In the genomic region with DNA sequence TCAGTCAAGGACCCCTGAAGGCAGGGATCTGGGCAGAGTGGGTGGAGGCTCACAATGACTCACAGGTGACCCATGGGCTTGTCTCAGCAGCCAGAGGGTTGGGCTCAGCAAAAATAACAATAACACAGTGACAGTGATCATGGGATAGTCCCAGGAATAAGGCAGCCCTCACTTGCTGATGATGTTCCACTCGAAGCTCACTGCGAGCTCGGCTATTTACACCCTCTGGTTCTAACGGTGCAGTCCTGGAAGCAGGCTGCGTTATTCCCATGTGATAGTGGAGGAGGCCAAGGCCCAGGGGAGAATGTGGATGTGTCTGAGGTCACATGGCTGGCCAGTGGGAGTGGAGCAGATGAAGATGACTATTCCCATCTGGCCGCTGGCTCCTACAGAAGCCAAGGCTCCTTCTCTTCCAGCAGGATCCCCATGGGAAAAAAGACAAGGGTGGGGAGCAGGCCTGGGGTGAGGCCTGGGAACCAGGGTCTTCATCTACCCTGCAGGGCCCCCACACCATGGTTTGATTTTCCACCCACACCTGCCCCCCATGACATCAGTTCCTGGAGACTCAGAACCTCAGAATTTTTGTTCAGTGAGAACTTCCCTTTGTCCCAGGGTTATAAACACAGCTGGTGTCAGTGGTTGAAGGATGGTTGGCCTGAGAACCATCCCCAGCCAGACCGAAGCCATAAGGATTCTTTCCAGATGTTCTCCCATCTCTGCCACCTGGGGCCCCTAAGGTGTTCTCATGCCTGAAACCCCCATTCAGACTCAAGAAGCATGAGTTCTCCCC, we compare ENCODE assay signal across 18 cellular contexts. TPM values are rescaled to one million over a fixed set of nuclear protein-coding genes. Genes with fewer than 3 reads are reported as not detected.
DNase-seq lines count a peak whose midpoint lies in the region; ATAC-seq, FAIRE-seq and TF ChIP-seq lines count a peak whose summit lies in the region.
"Had no signal": no experiment of that assay in that cellular context is flagged by ENCODE, and none has a peak within 500 bp of the region (broad histone marks: within the 10 kb centered on the region; RNA-seq: fewer than 3 reads in every experiment).

No MANE protein-coding gene starts in this region.

- TF ChIP-seq CTCF in astrocyte (IDR thresholded peaks at IDR 0.05; ENCODE audit: insufficient read depth, low read depth, low read length): no peak

- H2AFZ ChIP-seq in astrocyte (ENCODE audit: low read depth, low read length): no peak overlapping the region
- H2AFZ ChIP-seq: hepatocyte had no signal

- DNase-seq in A172 (ENCODE audit: low spot score) (peak; percentile 39), GM04504 (ENCODE audit: low read depth) (peak; percentile 19), astrocyte (ENCODE audit: low read depth) (peak; percentile 9), kidney tubule cell (ENCODE audit: low spot score) (peak; percentile 17), OCI-M2 (lab: John Stamatoyannopoulos, UW; ENCODE audit: unreplicated experiment) (no peak), NCI-H2196 (lab: John Stamatoyannopoulos, UW; ENCODE audit: unreplicated experiment) (no peak)
- DNase-seq in activated CD4-positive, alpha-beta T cell treated with anti-CD3 and anti-CD28 coated beads, Interleukin-2, amount 10 ng/mL, durations not matched to agents 24 days and 14 days: no peak
- DNase-seq: ACHN; activated naive CD4-positive, alpha-beta T cell; CD8-positive, alpha-beta T cell; NCI-H187 treated with DMSO at 0.1 percent for 48 hours; upper lobe of right lung had no signal

- peaks cover 49% of the 10 kb centered on the region for H3K27me3 Mint-ChIP-seq in astrocyte (ENCODE audit: low read depth, unreplicated experiment)
- H3K27me3 Mint-ChIP-seq in activated CD4-positive, alpha-beta T cell treated with anti-CD3 and anti-CD28 coated beads, Interleukin-2, amount 10 ng/mL, durations not matched to agents 24 days and 14 days: peaks cover 4% of the 10 kb centered on the region
- H3K27me3 Mint-ChIP-seq: stimulated activated naive CD8-positive, alpha-beta T cell treated with anti-CD3 and anti-CD28 coated beads, Interleukin-15, Interleukin-2, amounts not matched to agents 100 ng/mL and 50 ng/mL, for 24 hours had no signal

- peaks cover 2% of the 10 kb centered on the region for H3K27me3 ChIP-seq in astrocyte (ENCODE audit: insufficient read depth, low read length)
- H3K27me3 ChIP-seq: hepatocyte had no signal

- H4K20me1 ChIP-seq in astrocyte (ENCODE audit: insufficient read depth, low read length): no peaks in the 10 kb centered on the region

- no peak overlapping the region for H3K4me3 Mint-ChIP-seq in astrocyte (ENCODE audit: unreplicated experiment)
- H3K4me3 Mint-ChIP-seq in activated CD4-positive, alpha-beta T cell treated with anti-CD3 and anti-CD28 coated beads, Interleukin-2, amount 10 ng/mL, durations not matched to agents 24 days and 14 days: no peak overlapping the region
- H3K4me3 Mint-ChIP-seq: CD8-positive, alpha-beta T cell; stimulated activated naive CD8-positive, alpha-beta T cell treated with anti-CD3 and anti-CD28 coated beads, Interleukin-15, Interleukin-2, amounts not matched to agents 100 ng/mL and 50 ng/mL, for 24 hours had no signal

- H3K9ac ChIP-seq in astrocyte (ENCODE audit: low read length): peak overlapping the region; percentile 55

- FAIRE-seq in astrocyte (lab: Jason Lieb, UNC): no peak
- FAIRE-seq: keratinocyte, TTC549 had no signal

- peaks cover 14% of the 10 kb centered on the region for H3K4me1 ChIP-seq in astrocyte (ENCODE audit: insufficient read depth, low read length)
- H3K4me1 ChIP-seq: upper lobe of right lung had no signal

- H3K4me3 ChIP-seq in astrocyte (ENCODE audit: insufficient read depth, low read depth, low read length): no peak overlapping the region
- H3K4me3 ChIP-seq: esophagus muscularis mucosa, hepatocyte, upper lobe of right lung had no signal

- peaks cover 9% of the 10 kb centered on the region for H3K4me1 Mint-ChIP-seq in astrocyte (ENCODE audit: low read depth, unreplicated experiment)
- H3K4me1 Mint-ChIP-seq in activated CD4-positive, alpha-beta T cell treated with anti-CD3 and anti-CD28 coated beads, Interleukin-2, amount 10 ng/mL, durations not matched to agents 24 days and 14 days: no peaks in the 10 kb centered on the region

- peak overlapping the region; percentile 51 for H3K4me2 ChIP-seq in astrocyte (ENCODE audit: low read length)
- H3K4me2 ChIP-seq: hepatocyte had no signal

- intact Hi-C loops in activated CD4-positive, alpha-beta T cell treated with anti-CD3 and anti-CD28 coated beads, Interleukin-2, amount 10 ng/mL, durations not matched to agents 24 days and 14 days (cut with micrococcal nuclease): no loop called here

- H3K27ac Mint-ChIP-seq in astrocyte (ENCODE audit: unreplicated experiment): peak overlapping the region; percentile 41
- H3K27ac Mint-ChIP-seq in activated CD4-positive, alpha-beta T cell treated with anti-CD3 and anti-CD28 coated beads, Interleukin-2, amount 10 ng/mL, durations not matched to agents 24 days and 14 days: no peak overlapping the region
- H3K27ac Mint-ChIP-seq: CD8-positive, alpha-beta T cell; stimulated activated naive CD8-positive, alpha-beta T cell treated with anti-CD3 and anti-CD28 coated beads, Interleukin-15, Interleukin-2, amounts not matched to agents 100 ng/mL and 50 ng/mL, for 24 hours had no signal

- H3K79me2 ChIP-seq in astrocyte (ENCODE audit: insufficient read depth, low read length): no peaks in the 10 kb centered on the region
- H3K79me2 ChIP-seq: hepatocyte had no signal

- peak overlapping the region; percentile 60 for H3K27ac ChIP-seq in astrocyte (ENCODE audit: low read depth, low read length)
- H3K27ac ChIP-seq: esophagus muscularis mucosa, hepatocyte, upper lobe of right lung had no signal

- no peaks in the 10 kb centered on the region for H3K9me3 Mint-ChIP-seq in astrocyte (ENCODE audit: unreplicated experiment)
- H3K9me3 Mint-ChIP-seq in activated CD4-positive, alpha-beta T cell treated with anti-CD3 and anti-CD28 coated beads, Interleukin-2, amount 10 ng/mL, durations not matched to agents 24 days and 14 days: no peaks in the 10 kb centered on the region
- H3K9me3 Mint-ChIP-seq: CD8-positive, alpha-beta T cell; stimulated activated naive CD8-positive, alpha-beta T cell treated with anti-CD3 and anti-CD28 coated beads, Interleukin-15, Interleukin-2, amounts not matched to agents 100 ng/mL and 50 ng/mL, for 24 hours had no signal

- no peaks in the 10 kb centered on the region for H3K36me3 Mint-ChIP-seq in astrocyte (ENCODE audit: low read depth, unreplicated experiment)
- H3K36me3 Mint-ChIP-seq in activated CD4-positive, alpha-beta T cell treated with anti-CD3 and anti-CD28 coated beads, Interleukin-2, amount 10 ng/mL, durations not matched to agents 24 days and 14 days (ENCODE audit: low read depth): no peaks in the 10 kb centered on the region
- H3K36me3 Mint-ChIP-seq: CD8-positive, alpha-beta T cell had no signal

- ATAC-seq in HG02870 (IDR thresholded peaks at IDR 0.05; ENCODE audit: unreplicated experiment): no peak
- ATAC-seq: CD8-positive, alpha-beta T cell had no signal

- H3K36me3 ChIP-seq in astrocyte (ENCODE audit: insufficient read depth, low read length): no peaks in the 10 kb centered on the region
- H3K36me3 ChIP-seq: esophagus muscularis mucosa, upper lobe of right lung had no signal

- H3K9me3 ChIP-seq in astrocyte (ENCODE audit: insufficient read depth, low read depth, low read length): no peaks in the 10 kb centered on the region
- H3K9me3 ChIP-seq: esophagus muscularis mucosa, upper lobe of right lung had no signal

RNA-seq across cellular contexts. Expression of a gene that starts 16.4 kb away (rescaled TPM):
- total RNA-seq in A172 (2014; rRNA removed; shearing (Covaris generic)): 0.24 TPM in 1 of 2 replicates, not detected in the other
- 0.41 and 0.96 TPM in 2 replicates for total RNA-seq in astrocyte
- total RNA-seq in activated CD4-positive, alpha-beta T cell treated with anti-CD3 and anti-CD28 coated beads, Interleukin-2, amount 10 ng/mL, durations not matched to agents 24 days and 14 days: not detected in 2 replicates
- total RNA-seq: CD8-positive, alpha-beta T cell; esophagus muscularis mucosa; upper lobe of right lung had no signal

RNA-seq across cellular contexts. Expression of a gene that starts 49.9 kb away (rescaled TPM):
- total RNA-seq in A172 (2014; rRNA removed; shearing (Covaris generic)): 2.0 and 3.0 TPM in 2 replicates
- total RNA-seq in astrocyte: 7.2 and 13.7 TPM in 2 replicates
- not detected in 2 replicates for total RNA-seq in activated CD4-positive, alpha-beta T cell treated with anti-CD3 and anti-CD28 coated beads, Interleukin-2, amount 10 ng/mL, durations not matched to agents 24 days and 14 days
- total RNA-seq: CD8-positive, alpha-beta T cell; upper lobe of right lung had no signal

Comparison
In these comparisons a context has a peak if more than half of its experiments do, and no peak if none do; other contexts are left out.
1. DNase-seq: peak in A172 (single experiment), GM04504 (single experiment), astrocyte (single experiment) and kidney tubule cell (single experiment); none in OCI-M2 (single experiment), activated CD4-positive, alpha-beta T cell treated with anti-CD3 and anti-CD28 coated beads, Interleukin-2, amount 10 ng/mL, durations not matched to agents 24 days and 14 days (single experiment) and NCI-H2196 (single experiment).